1 cellular context compared by ENCODE assay signal in genomic region chr20:31712112-31712553, GRCh38.
TF ChIP-seq lines count a peak whose summit lies in the region.

No MANE protein-coding gene starts in this region.

TF ChIP-seq in HEK293, 187 proteins besides CTCF, POLR2A, EP300 and RAD21 (continued from another document):
- TF ChIP-seq, protein P1, sequence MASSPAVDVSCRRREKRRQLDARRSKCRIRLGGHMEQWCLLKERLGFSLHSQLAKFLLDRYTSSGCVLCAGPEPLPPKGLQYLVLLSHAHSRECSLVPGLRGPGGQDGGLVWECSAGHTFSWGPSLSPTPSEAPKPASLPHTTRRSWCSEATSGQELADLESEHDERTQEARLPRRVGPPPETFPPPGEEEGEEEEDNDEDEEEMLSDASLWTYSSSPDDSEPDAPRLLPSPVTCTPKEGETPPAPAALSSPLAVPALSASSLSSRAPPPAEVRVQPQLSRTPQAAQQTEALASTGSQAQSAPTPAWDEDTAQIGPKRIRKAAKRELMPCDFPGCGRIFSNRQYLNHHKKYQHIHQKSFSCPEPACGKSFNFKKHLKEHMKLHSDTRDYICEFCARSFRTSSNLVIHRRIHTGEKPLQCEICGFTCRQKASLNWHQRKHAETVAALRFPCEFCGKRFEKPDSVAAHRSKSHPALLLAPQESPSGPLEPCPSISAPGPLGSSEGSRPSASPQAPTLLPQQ (tag by site-specific recombination; IDR thresholded peaks at IDR 0.05), result peak; percentile 81
- TF ChIP-seq PATZ1 (tag by site-specific recombination; IDR thresholded peaks at IDR 0.05) (no peak), ZSCAN30 (tag by site-specific recombination; IDR thresholded peaks at IDR 0.05) (no peak), ZSCAN5A (tag by site-specific recombination; IDR thresholded peaks at IDR 0.05) (no peak), MZF1 (tag by site-specific recombination; IDR thresholded peaks at IDR 0.05; ENCODE audit: borderline replicate concordance) (no peak), PRDM4 (tag by site-specific recombination; IDR thresholded peaks at IDR 0.05) (no peak), ZNF76 (tag by site-specific recombination; IDR thresholded peaks at IDR 0.05; ENCODE audit: borderline replicate concordance, low read depth) (no peak), GFI1B (tag by site-specific recombination; IDR thresholded peaks at IDR 0.05) (0 out of 2 replicates have a peak, but pooled peaks have one; percentile 17), ZNF404 (tag by site-specific recombination; IDR thresholded peaks at IDR 0.05) (no peak), HOXC10 (CRISPR knock-in tag; IDR thresholded peaks at IDR 0.05) (no peak), ZNF776 (tag by site-specific recombination; IDR thresholded peaks at IDR 0.05; ENCODE audit: borderline replicate concordance) (no peak), SP7 (tag by site-specific recombination; IDR thresholded peaks at IDR 0.05) (no peak), BCL6B (tag by site-specific recombination; IDR thresholded peaks at IDR 0.05) (no peak)
- TF ChIP-seq, protein P2, sequence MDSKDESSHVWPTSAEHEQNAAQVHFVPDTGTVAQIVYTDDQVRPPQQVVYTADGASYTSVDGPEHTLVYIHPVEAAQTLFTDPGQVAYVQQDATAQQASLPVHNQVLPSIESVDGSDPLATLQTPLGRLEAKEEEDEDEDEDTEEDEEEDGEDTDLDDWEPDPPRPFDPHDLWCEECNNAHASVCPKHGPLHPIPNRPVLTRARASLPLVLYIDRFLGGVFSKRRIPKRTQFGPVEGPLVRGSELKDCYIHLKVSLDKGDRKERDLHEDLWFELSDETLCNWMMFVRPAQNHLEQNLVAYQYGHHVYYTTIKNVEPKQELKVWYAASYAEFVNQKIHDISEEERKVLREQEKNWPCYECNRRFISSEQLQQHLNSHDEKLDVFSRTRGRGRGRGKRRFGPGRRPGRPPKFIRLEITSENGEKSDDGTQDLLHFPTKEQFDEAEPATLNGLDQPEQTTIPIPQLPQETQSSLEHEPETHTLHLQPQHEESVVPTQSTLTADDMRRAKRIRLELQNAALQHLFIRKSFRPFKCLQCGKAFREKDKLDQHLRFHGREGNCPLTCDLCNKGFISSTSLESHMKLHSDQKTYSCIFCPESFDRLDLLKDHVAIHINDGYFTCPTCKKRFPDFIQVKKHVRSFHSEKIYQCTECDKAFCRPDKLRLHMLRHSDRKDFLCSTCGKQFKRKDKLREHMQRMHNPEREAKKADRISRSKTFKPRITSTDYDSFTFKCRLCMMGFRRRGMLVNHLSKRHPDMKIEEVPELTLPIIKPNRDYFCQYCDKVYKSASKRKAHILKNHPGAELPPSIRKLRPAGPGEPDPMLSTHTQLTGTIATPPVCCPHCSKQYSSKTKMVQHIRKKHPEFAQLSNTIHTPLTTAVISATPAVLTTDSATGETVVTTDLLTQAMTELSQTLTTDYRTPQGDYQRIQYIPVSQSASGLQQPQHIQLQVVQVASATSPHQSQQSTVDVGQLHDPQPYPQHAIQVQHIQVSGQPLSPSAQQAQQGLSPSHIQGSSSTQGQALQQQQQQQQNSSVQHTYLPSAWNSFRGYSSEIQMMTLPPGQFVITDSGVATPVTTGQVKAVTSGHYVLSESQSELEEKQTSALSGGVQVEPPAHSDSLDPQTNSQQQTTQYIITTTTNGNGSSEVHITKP (tag by site-specific recombination; IDR thresholded peaks at IDR 0.05), result no peak
- TF ChIP-seq, protein P3, sequence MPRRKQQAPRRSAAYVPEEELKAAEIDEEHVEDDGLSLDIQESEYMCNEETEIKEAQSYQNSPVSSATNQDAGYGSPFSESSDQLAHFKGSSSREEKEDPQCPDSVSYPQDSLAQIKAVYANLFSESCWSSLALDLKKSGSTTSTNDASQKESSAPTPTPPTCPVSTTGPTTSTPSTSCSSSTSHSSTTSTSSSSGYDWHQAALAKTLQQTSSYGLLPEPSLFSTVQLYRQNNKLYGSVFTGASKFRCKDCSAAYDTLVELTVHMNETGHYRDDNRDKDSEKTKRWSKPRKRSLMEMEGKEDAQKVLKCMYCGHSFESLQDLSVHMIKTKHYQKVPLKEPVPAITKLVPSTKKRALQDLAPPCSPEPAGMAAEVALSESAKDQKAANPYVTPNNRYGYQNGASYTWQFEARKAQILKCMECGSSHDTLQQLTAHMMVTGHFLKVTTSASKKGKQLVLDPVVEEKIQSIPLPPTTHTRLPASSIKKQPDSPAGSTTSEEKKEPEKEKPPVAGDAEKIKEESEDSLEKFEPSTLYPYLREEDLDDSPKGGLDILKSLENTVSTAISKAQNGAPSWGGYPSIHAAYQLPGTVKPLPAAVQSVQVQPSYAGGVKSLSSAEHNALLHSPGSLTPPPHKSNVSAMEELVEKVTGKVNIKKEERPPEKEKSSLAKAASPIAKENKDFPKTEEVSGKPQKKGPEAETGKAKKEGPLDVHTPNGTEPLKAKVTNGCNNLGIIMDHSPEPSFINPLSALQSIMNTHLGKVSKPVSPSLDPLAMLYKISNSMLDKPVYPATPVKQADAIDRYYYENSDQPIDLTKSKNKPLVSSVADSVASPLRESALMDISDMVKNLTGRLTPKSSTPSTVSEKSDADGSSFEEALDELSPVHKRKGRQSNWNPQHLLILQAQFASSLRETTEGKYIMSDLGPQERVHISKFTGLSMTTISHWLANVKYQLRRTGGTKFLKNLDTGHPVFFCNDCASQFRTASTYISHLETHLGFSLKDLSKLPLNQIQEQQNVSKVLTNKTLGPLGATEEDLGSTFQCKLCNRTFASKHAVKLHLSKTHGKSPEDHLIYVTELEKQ (tag by site-specific recombination; IDR thresholded peaks at IDR 0.05; ENCODE audit: borderline replicate concordance), result no peak
